ENCODE assay signal across 1 cellular context in the genomic region with DNA sequence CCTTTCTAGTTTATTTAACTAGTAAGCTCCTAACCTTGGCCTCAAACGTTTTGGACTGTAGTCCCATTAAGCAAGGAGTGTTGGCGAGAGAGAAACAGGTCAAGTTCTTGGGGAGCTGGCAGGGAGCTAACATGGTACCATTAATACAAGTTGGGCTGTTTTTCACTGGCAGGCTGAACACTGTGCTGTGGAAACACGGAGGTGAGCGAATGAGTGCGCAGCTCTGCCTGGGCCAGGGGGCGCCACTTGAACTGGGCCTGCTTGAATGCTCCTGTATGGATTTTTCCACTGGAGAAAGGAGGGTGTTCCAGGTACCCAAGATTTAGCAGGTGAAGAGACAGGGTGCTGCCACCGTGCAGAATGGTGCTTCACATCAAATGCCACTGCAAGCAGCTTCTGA.
TF ChIP-seq lines count a peak whose summit lies in the region.

No MANE protein-coding gene starts in this region.

TF ChIP-seq in endothelial cell of umbilical vein, 7 proteins besides CTCF, POLR2A, EP300 and RAD21:
- TF ChIP-seq EZH2 (IDR thresholded peaks at IDR 0.05; ENCODE audit: borderline replicate concordance, low read depth, low read length, severe bottlenecking) = no peak
- TF ChIP-seq POLR2AphosphoS5 (IDR thresholded peaks at IDR 0.05; ENCODE audit: insufficient read depth, low read depth, low read length) = no peak
- TF ChIP-seq GATA2 (IDR thresholded peaks at IDR 0.05; ENCODE audit: insufficient read depth, insufficient read length, low read depth, low read length) = no peak
